In genomic region chr11:130428271-130428670, GRCh38 we compare ENCODE assay signal across 2 cellular contexts.
TF ChIP-seq lines count a peak whose summit lies in the region.

TSS of gene ADAMTS8 (minus strand) at chr11:130428609. CDS start at chr11:130428286, 323 bp downstream.

TF ChIP-seq in A549, 52 proteins besides CTCF, POLR2A, EP300 and RAD21 (continued from another document):
- TF ChIP-seq PHF8 (IDR thresholded peaks at IDR 0.05; ENCODE audit: borderline replicate concordance, low read depth), result no peak
- no peak for TF ChIP-seq FOSB (CRISPR knock-in tag; IDR thresholded peaks at IDR 0.05)
- no peak for TF ChIP-seq NPAS2 (CRISPR knock-in tag; IDR thresholded peaks at IDR 0.05; ENCODE audit: borderline replicate concordance)
- TF ChIP-seq MAZ (IDR thresholded peaks at IDR 0.05; ENCODE audit: borderline replicate concordance, low read depth, low read length), result no peak
TF ChIP-seq in A549: peak in this region for 0.

TF ChIP-seq in IMR-90, 13 proteins besides CTCF, POLR2A, EP300 and RAD21:
- TF ChIP-seq, protein P1, sequence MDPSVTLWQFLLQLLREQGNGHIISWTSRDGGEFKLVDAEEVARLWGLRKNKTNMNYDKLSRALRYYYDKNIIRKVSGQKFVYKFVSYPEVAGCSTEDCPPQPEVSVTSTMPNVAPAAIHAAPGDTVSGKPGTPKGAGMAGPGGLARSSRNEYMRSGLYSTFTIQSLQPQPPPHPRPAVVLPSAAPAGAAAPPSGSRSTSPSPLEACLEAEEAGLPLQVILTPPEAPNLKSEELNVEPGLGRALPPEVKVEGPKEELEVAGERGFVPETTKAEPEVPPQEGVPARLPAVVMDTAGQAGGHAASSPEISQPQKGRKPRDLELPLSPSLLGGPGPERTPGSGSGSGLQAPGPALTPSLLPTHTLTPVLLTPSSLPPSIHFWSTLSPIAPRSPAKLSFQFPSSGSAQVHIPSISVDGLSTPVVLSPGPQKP (IDR thresholded peaks at IDR 0.05; ENCODE audit: borderline replicate concordance, low read depth, low read length), result no peak
- TF ChIP-seq SMC3 (IDR thresholded peaks at IDR 0.05; ENCODE audit: low read depth, low read length), result no peak
- no peak for TF ChIP-seq CHD1 (IDR thresholded peaks at IDR 0.05; ENCODE audit: low read depth, low read length)
- TF ChIP-seq MAFK (IDR thresholded peaks at IDR 0.05; ENCODE audit: low read depth, low read length), result no peak
- TF ChIP-seq NFE2L2 (IDR thresholded peaks at IDR 0.05; ENCODE audit: low read depth, low read length), result no peak
TF ChIP-seq in IMR-90: peak in this region for 0.
